23 cellular contexts compared by ENCODE assay signal in the genomic region with DNA sequence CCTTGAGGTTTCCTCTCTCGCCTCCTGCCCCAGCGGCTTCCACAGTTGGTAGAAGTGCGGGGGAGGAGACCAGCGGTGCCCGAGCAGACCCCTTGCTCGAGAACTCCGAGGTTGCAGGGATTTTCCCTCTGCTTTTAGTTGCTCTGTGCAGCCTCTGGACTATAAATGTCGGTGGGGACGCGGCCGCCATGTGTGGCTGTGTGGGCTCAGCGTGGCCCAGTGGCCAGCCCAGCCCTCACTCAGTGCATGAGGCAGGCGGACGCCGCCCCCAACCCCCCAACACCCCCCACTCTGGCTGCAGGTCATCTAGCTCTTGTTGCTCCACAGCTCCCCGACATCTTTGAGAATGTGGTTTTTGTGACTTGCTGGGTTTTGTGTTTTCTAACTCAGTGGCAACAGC. TPM values are rescaled to one million over a fixed set of nuclear protein-coding genes. Genes with fewer than 3 reads are reported as not detected.
DNase-seq lines count a peak whose midpoint lies in the region; ATAC-seq, FAIRE-seq and TF ChIP-seq lines count a peak whose summit lies in the region.
"Had no signal": no experiment of that assay in that cellular context is flagged by ENCODE, and none has a peak within 500 bp of the region (broad histone marks: within the 10 kb centered on the region; RNA-seq: fewer than 3 reads in every experiment).

No MANE protein-coding gene starts in this region.

- CTCF ChIA-PET in HepG2 (lab: Yijun Ruan, JAX; ENCODE audit: low intra/inter-chr PET ratio, low total read pairs), result no interaction called here
- CTCF ChIA-PET in Caco-2 (lab: Charles Lee), result no interaction called here

- H3K27ac Mint-ChIP-seq in stimulated activated naive B cell treated with anti-CD40 and anti-IgM and Interleukin-4, amounts not matched to agents 10 μg/mL and 1 μg/mL and 100 μg/mL, for 72 hours, result peak overlapping the region; percentile 31
- no peak overlapping the region for H3K27ac Mint-ChIP-seq in Caco-2 (ENCODE audit: unreplicated experiment)
- H3K27ac Mint-ChIP-seq: CD4-positive, CD25-positive, alpha-beta regulatory T cell; CD8-positive, alpha-beta T cell; GM23338; HFFc6 had no signal

- BruUV-seq in HepG2 (replicated peaks; lab: Mats Ljungman, UMichigan) (no TSS peak), Caco-2 (replicated peaks; lab: Mats Ljungman, UMichigan) (no TSS peak)

- H3K36me3 ChIP-seq in HepG2 (replicated peaks in 1 of 2; ENCODE audit: control insufficient read depth in 1 of 2, insufficient read depth in 2 of 2, low read length in 2 of 2) (peaks cover 31 to 86% of the 10 kb centered on the region in 2 experiments), right lobe of liver (peaks cover 0 to 42% (median 7%) of the 10 kb centered on the region in 4 donors), Caco-2 (ENCODE audit: control insufficient read depth, insufficient read depth, low read length) (peaks cover 2% of the 10 kb centered on the region)

- no peak for FAIRE-seq in HepG2 (lab: Jason Lieb, UNC)
- FAIRE-seq: A204.1, GM12878, GM19239 had no signal

- no peaks in the 10 kb centered on the region for H3K27me3 ChIP-seq in HepG2 (ENCODE audit: control insufficient read depth in 1 of 2, insufficient read depth in 2 of 2, low read length in 2 of 2)
- H3K27me3 ChIP-seq in right lobe of liver, result no peaks in the 10 kb centered on the region
- no peaks in the 10 kb centered on the region for H3K27me3 ChIP-seq in Caco-2 (replicated peaks; ENCODE audit: control insufficient read depth, insufficient read depth, low read length)
- H3K27me3 ChIP-seq: BE2C had no signal

- POLR2A ChIA-PET in HepG2 (lab: Yijun Ruan, JAX) (interaction anchor here (1.5 to 2.6 kb wide), 2 partner anchors 16 to 17 kb away, joined by 3 to 11 read pairs; a partner anchor contains a TSS), Caco-2 (lab: Charles Lee) (no interaction called here)

- H3K9me3 Mint-ChIP-seq in stimulated activated naive B cell treated with anti-CD40 and anti-IgM and Interleukin-4, amounts not matched to agents 10 μg/mL and 1 μg/mL and 100 μg/mL, for 72 hours, result peaks cover 0 to 3% of the 10 kb centered on the region in 2 donors
- no peaks in the 10 kb centered on the region for H3K9me3 Mint-ChIP-seq in Caco-2 (ENCODE audit: unreplicated experiment)
- H3K9me3 Mint-ChIP-seq: CD8-positive, alpha-beta T cell; HFFc6 had no signal

- H3K4me1 ChIP-seq in HepG2 (ENCODE audit: insufficient read depth, low read length), result no peaks in the 10 kb centered on the region
- no peaks in the 10 kb centered on the region for H3K4me1 ChIP-seq in right lobe of liver
- H3K4me1 ChIP-seq in Caco-2, result no peaks in the 10 kb centered on the region
- H3K4me1 ChIP-seq: BE2C, HAP-1 had no signal

- no peak overlapping the region for H2AFZ ChIP-seq in HepG2 (ENCODE audit: low read length)
- H2AFZ ChIP-seq: GM23338 had no signal

- TF ChIP-seq EP300 in HepG2 (IDR thresholded peaks at IDR 0.05; ENCODE audit: low read depth in 2 of 2, low read length in 2 of 2) (no peak), HepG2 (CRISPR knock-in tag; IDR thresholded peaks at IDR 0.05; ENCODE audit: borderline replicate concordance) (no peak)

- no peaks in the 10 kb centered on the region for H3K79me2 ChIP-seq in HepG2 (ENCODE audit: insufficient read depth, low read length)

- no peak overlapping the region for H3K4me3 Mint-ChIP-seq in stimulated activated naive B cell treated with anti-CD40 and anti-IgM and Interleukin-4, amounts not matched to agents 10 μg/mL and 1 μg/mL and 100 μg/mL, for 72 hours
- H3K4me3 Mint-ChIP-seq in Caco-2 (ENCODE audit: unreplicated experiment), result no peak overlapping the region
- H3K4me3 Mint-ChIP-seq: CD4-positive, CD25-positive, alpha-beta regulatory T cell; CD8-positive, alpha-beta T cell; GM23338; HFFc6 had no signal

- H3K36me3 Mint-ChIP-seq in stimulated activated naive B cell treated with anti-CD40 and anti-IgM and Interleukin-4, amounts not matched to agents 10 μg/mL and 1 μg/mL and 100 μg/mL, for 72 hours, result peaks cover 67 to 79% of the 10 kb centered on the region in 2 donors
- H3K36me3 Mint-ChIP-seq in Caco-2 (ENCODE audit: insufficient read depth, unreplicated experiment), result peaks cover 64% of the 10 kb centered on the region

- H3K27ac ChIP-seq in HepG2 (ENCODE audit: extremely low read length, insufficient read depth, low read length), result no peak overlapping the region
- no peak overlapping the region for H3K27ac ChIP-seq in right lobe of liver
- H3K27ac ChIP-seq: 22Rv1, C4-2B had no signal

- over 99% methylated on average over 16 of the region's 16 CpGs for WGBS in HepG2 (ENCODE audit: low lambda C conversion rate)
- WGBS in right lobe of liver (ENCODE audit: insufficient coverage, low coverage, low lambda C conversion rate, missing lambda C conversion rate), result 98% methylated on average over 8 of the region's 16 CpGs

- TF ChIP-seq RAD21 in HepG2 (CRISPR knock-in tag; IDR thresholded peaks at IDR 0.05), result no peak

- intact Hi-C loops in HepG2 (cut with micrococcal nuclease; ENCODE audit: unreplicated experiment) (no loop called here), right lobe of liver (cut with DNase I) (no loop called here), Caco-2 (cut with micrococcal nuclease; ENCODE audit: unreplicated experiment) (no loop called here)

- H3K4me3 ChIP-seq in HepG2 (replicated peaks in 1 of 3; ENCODE audit: insufficient read depth in 1 of 3, low read depth in 2 of 3, low read length in 3 of 3) (no peak overlapping the region), right lobe of liver (no peak overlapping the region), Caco-2 (ENCODE audit: low read depth, low read length) (no peak overlapping the region)
- H3K4me3 ChIP-seq: GM12878, GM23338, HAP-1 had no signal

- H3K27me3 Mint-ChIP-seq in stimulated activated naive B cell treated with anti-CD40 and anti-IgM and Interleukin-4, amounts not matched to agents 10 μg/mL and 1 μg/mL and 100 μg/mL, for 72 hours, result no peaks in the 10 kb centered on the region
- no peaks in the 10 kb centered on the region for H3K27me3 Mint-ChIP-seq in Caco-2 (ENCODE audit: insufficient read depth, unreplicated experiment)
- H3K27me3 Mint-ChIP-seq: CD4-positive, CD25-positive, alpha-beta regulatory T cell had no signal

- H3K4me1 Mint-ChIP-seq in stimulated activated naive B cell treated with anti-CD40 and anti-IgM and Interleukin-4, amounts not matched to agents 10 μg/mL and 1 μg/mL and 100 μg/mL, for 72 hours, result peaks cover 0 to 8% of the 10 kb centered on the region in 2 donors
- H3K4me1 Mint-ChIP-seq in Caco-2 (ENCODE audit: low read depth, unreplicated experiment), result no peaks in the 10 kb centered on the region
- H3K4me1 Mint-ChIP-seq: GM23338 had no signal

- no peak overlapping the region for H3K4me2 ChIP-seq in HepG2 (ENCODE audit: low read depth, low read length)
- H3K4me2 ChIP-seq: GM23338 had no signal

- no peaks in the 10 kb centered on the region for H4K20me1 ChIP-seq in HepG2 (ENCODE audit: insufficient read depth, low read length)

- TF ChIP-seq CTCF in HepG2 (CRISPR knock-in tag; IDR thresholded peaks at IDR 0.05), result no peak
- TF ChIP-seq CTCF in right lobe of liver (IDR thresholded peaks at IDR 0.05), result no peak
- no peak for TF ChIP-seq CTCF in Caco-2 (IDR thresholded peaks at IDR 0.05; ENCODE audit: insufficient read depth in 1 of 2, low read depth in 1 of 2, low read length in 1 of 2, severe bottlenecking in 1 of 2, unreplicated experiment in 1 of 2)

- H3K9ac ChIP-seq in HepG2 (ENCODE audit: insufficient read depth, low read depth, low read length), result no peak overlapping the region

- no peak for DNase-seq in HepG2 (ENCODE audit: low spot score)
- DNase-seq in right lobe of liver, result no peak
- peak; percentile 37 for DNase-seq in left kidney (ENCODE audit: low read depth, low spot score)
- no peak for DNase-seq in stimulated activated naive B cell treated with anti-CD40 and anti-IgM and Interleukin-4, amounts not matched to agents 10 μg/mL and 1 μg/mL and 100 μg/mL, for 72 hours
- no peak for DNase-seq in Caco-2
- DNase-seq: ACHN; AML-193; BE2C; CD4-positive, CD25-positive, alpha-beta regulatory T cell; CD8-positive, alpha-beta T cell; DMS79; EL; GDM1; HFFc6 had no signal

- ATAC-seq in HepG2 (no peak), right lobe of liver (no peak), GM19328 (IDR thresholded peaks at IDR 0.05; ENCODE audit: unreplicated experiment) (no peak)
- ATAC-seq in stimulated activated naive B cell treated with anti-CD40 and anti-IgM and Interleukin-4, amounts not matched to agents 10 μg/mL and 1 μg/mL and 100 μg/mL, for 72 hours (replicated peaks), result peak in 1 of 2 donors; percentile 41
- ATAC-seq: CD8-positive, alpha-beta T cell; GM12878; GM23338 had no signal

- in situ Hi-C loops in HepG2 (cut with HindIII; ENCODE audit: extremely low pct_ligation_motif_present, low pct_unique_long_range_greater_than_20kb), result no loop called here

- TF ChIP-seq POLR2A in HepG2 (IDR thresholded peaks at IDR 0.05; ENCODE audit: insufficient read depth in 1 of 2, low read depth in 2 of 2, low read length in 2 of 2) (no peak), right lobe of liver (IDR thresholded peaks at IDR 0.05) (no peak)

- H3K9me3 ChIP-seq in HepG2 (ENCODE audit: low read length) (no peaks in the 10 kb centered on the region), right lobe of liver (peaks cover 0 to 3% (median 0%) of the 10 kb centered on the region in 4 donors), Caco-2 (0 out of 2 replicates have a peak, but pooled peaks cover 3% of the 10 kb centered on the region)
- H3K9me3 ChIP-seq: BE2C, HAP-1 had no signal

RNA-seq across cellular contexts. Expression of a gene that starts 15.3 kb away (rescaled TPM):
- total RNA-seq in HepG2 (2016; rRNA removed; fragmentation: Illumina TruSeq; extraction: Trizol) (10.2 and 20.3 TPM in 2 replicates), right lobe of liver (10 to 100 TPM; 18.9 to 38.6 (median 25.9) TPM), Caco-2 (2022) (35.4 and 41.3 TPM in 2 replicates)
- 5.4 and 6.4 TPM in 2 replicates for total RNA-seq in HepG2 (2016; cell fraction: cytosol; rRNA removed; fragmentation: Illumina TruSeq; extraction: Trizol; ENCODE audit: low read depth)
- 9.1 and 22.3 TPM in 2 replicates for total RNA-seq in HepG2 (2016; cell fraction: insoluble cytoplasmic fraction; rRNA removed; fragmentation: Illumina TruSeq; extraction: Trizol)
- total RNA-seq in HepG2 (2016; cell fraction: membrane; rRNA removed; fragmentation: Illumina TruSeq; extraction: Trizol), result 6.5 and 7.3 TPM in 2 replicates
- 18.0 and 21.4 TPM in 2 replicates for total RNA-seq in HepG2 (2016; cell fraction: nucleus; rRNA removed; fragmentation: Illumina TruSeq; extraction: Trizol)
- polyA plus RNA-seq in HepG2 (2011; rRNA removed), result 19.2 and 20.5 TPM in 2 replicates
- polyA plus RNA-seq in HepG2 (2011; cell fraction: cytosol; rRNA removed), result 6.4 and 12.2 TPM in 2 replicates
- 166 and 260 TPM in 2 replicates for polyA plus RNA-seq in HepG2 (2011; cell fraction: nucleus; rRNA removed)
- polyA plus RNA-seq in HepG2 (2012), result 16.1 and 26.4 TPM in 2 replicates
- 1.4 and 1.5 TPM in 2 replicates for polyA plus RNA-seq in HepG2 (2016; cell fraction: cytosol; fragmentation: Illumina TruSeq; extraction: Trizol; ENCODE audit: low read depth)
- polyA plus RNA-seq in HepG2 (2016; cell fraction: insoluble cytoplasmic fraction; fragmentation: Illumina TruSeq; extraction: Trizol; ENCODE audit: low read depth), result 7.6 and 10.2 TPM in 2 replicates
- 3.0 and 3.4 TPM in 2 replicates for polyA plus RNA-seq in HepG2 (2016; cell fraction: membrane; fragmentation: Illumina TruSeq; extraction: Trizol; ENCODE audit: low read depth)
- 52.5 and 55.5 TPM in 2 replicates for polyA plus RNA-seq in HepG2 (2016; cell fraction: nucleus; fragmentation: Illumina TruSeq; extraction: Trizol; ENCODE audit: insufficient read depth, low read depth)
- polyA minus RNA-seq in HepG2 (2011; rRNA and poly(A)+ RNA removed; ENCODE audit: low replicate concordance), result 12.2 and 16.0 TPM in 2 replicates
- 6.7 and 8.6 TPM in 2 replicates for polyA minus RNA-seq in HepG2 (2011; cell fraction: cytosol; rRNA and poly(A)+ RNA removed)
- polyA minus RNA-seq in HepG2 (2011; cell fraction: nucleus; rRNA and poly(A)+ RNA removed), result 21.5 and 26.5 TPM in 2 replicates

RNA-seq across cellular contexts. Expression of a gene that starts 17.3 kb away (rescaled TPM):
- total RNA-seq in HepG2 (2016; rRNA removed; fragmentation: Illumina TruSeq; extraction: Trizol) (56.7 and 61.9 TPM in 2 replicates), right lobe of liver (10 to 100 TPM in 5 of 6 experiments, 1 to 10 TPM in 1; 8.2 to 20.3 (median 13.0) TPM), Caco-2 (2022) (28.6 and 32.2 TPM in 2 replicates)
- 33.4 and 40.8 TPM in 2 replicates for total RNA-seq in HepG2 (2016; cell fraction: cytosol; rRNA removed; fragmentation: Illumina TruSeq; extraction: Trizol; ENCODE audit: low read depth)
- 56.8 and 63.9 TPM in 2 replicates for total RNA-seq in HepG2 (2016; cell fraction: insoluble cytoplasmic fraction; rRNA removed; fragmentation: Illumina TruSeq; extraction: Trizol)
- total RNA-seq in HepG2 (2016; cell fraction: membrane; rRNA removed; fragmentation: Illumina TruSeq; extraction: Trizol), result 47.0 and 50.8 TPM in 2 replicates
- total RNA-seq in HepG2 (2016; cell fraction: nucleus; rRNA removed; fragmentation: Illumina TruSeq; extraction: Trizol), result 51.6 and 62.1 TPM in 2 replicates
- 71.9 and 86.9 TPM in 2 replicates for polyA plus RNA-seq in HepG2 (2011; rRNA removed)
- 79.8 and 81.8 TPM in 2 replicates for polyA plus RNA-seq in HepG2 (2011; cell fraction: cytosol; rRNA removed)
- polyA plus RNA-seq in HepG2 (2011; cell fraction: nucleus; rRNA removed), result 137 and 149 TPM in 2 replicates
- 47.2 and 55.2 TPM in 2 replicates for polyA plus RNA-seq in HepG2 (2012)
- polyA plus RNA-seq in HepG2 (2016; cell fraction: cytosol; fragmentation: Illumina TruSeq; extraction: Trizol; ENCODE audit: low read depth), result 25.6 and 28.6 TPM in 2 replicates
- 56.0 and 56.2 TPM in 2 replicates for polyA plus RNA-seq in HepG2 (2016; cell fraction: insoluble cytoplasmic fraction; fragmentation: Illumina TruSeq; extraction: Trizol; ENCODE audit: low read depth)
- 51.0 and 51.1 TPM in 2 replicates for polyA plus RNA-seq in HepG2 (2016; cell fraction: membrane; fragmentation: Illumina TruSeq; extraction: Trizol; ENCODE audit: low read depth)
- polyA plus RNA-seq in HepG2 (2016; cell fraction: nucleus; fragmentation: Illumina TruSeq; extraction: Trizol; ENCODE audit: insufficient read depth, low read depth), result 128 and 130 TPM in 2 replicates
- polyA minus RNA-seq in HepG2 (2011; rRNA and poly(A)+ RNA removed; ENCODE audit: low replicate concordance), result 31.8 and 64.1 TPM in 2 replicates
- polyA minus RNA-seq in HepG2 (2011; cell fraction: cytosol; rRNA and poly(A)+ RNA removed), result 18.9 and 34.5 TPM in 2 replicates
- polyA minus RNA-seq in HepG2 (2011; cell fraction: nucleus; rRNA and poly(A)+ RNA removed), result 55.4 and 70.4 TPM in 2 replicates

RNA-seq across cellular contexts. Expression of a gene that starts 32.5 kb away (rescaled TPM):
- total RNA-seq in HepG2 (2016; rRNA removed; fragmentation: Illumina TruSeq; extraction: Trizol), result 124 and 134 TPM in 2 replicates
- 63.0 and 77.3 TPM in 2 replicates for total RNA-seq in HepG2 (2016; cell fraction: cytosol; rRNA removed; fragmentation: Illumina TruSeq; extraction: Trizol; ENCODE audit: low read depth)
- 125 and 130 TPM in 2 replicates for total RNA-seq in HepG2 (2016; cell fraction: insoluble cytoplasmic fraction; rRNA removed; fragmentation: Illumina TruSeq; extraction: Trizol)
- 99.9 and 116 TPM in 2 replicates for total RNA-seq in HepG2 (2016; cell fraction: membrane; rRNA removed; fragmentation: Illumina TruSeq; extraction: Trizol)
- total RNA-seq in HepG2 (2016; cell fraction: nucleus; rRNA removed; fragmentation: Illumina TruSeq; extraction: Trizol), result 56.0 and 67.3 TPM in 2 replicates
- 39.5 and 57.5 TPM in 2 replicates for polyA plus RNA-seq in HepG2 (2011; rRNA removed)
- 30.6 and 53.2 TPM in 2 replicates for polyA plus RNA-seq in HepG2 (2011; cell fraction: cytosol; rRNA removed)
- polyA plus RNA-seq in HepG2 (2011; cell fraction: nucleus; rRNA removed), result 36.9 and 39.6 TPM in 2 replicates
- polyA plus RNA-seq in HepG2 (2012), result 29.8 and 41.3 TPM in 2 replicates
- 57.1 and 73.3 TPM in 2 replicates for polyA plus RNA-seq in HepG2 (2016; cell fraction: cytosol; fragmentation: Illumina TruSeq; extraction: Trizol; ENCODE audit: low read depth)
- polyA plus RNA-seq in HepG2 (2016; cell fraction: insoluble cytoplasmic fraction; fragmentation: Illumina TruSeq; extraction: Trizol; ENCODE audit: low read depth), result 98.3 and 102 TPM in 2 replicates
- 74.9 and 82.8 TPM in 2 replicates for polyA plus RNA-seq in HepG2 (2016; cell fraction: membrane; fragmentation: Illumina TruSeq; extraction: Trizol; ENCODE audit: low read depth)
- 101 and 105 TPM in 2 replicates for polyA plus RNA-seq in HepG2 (2016; cell fraction: nucleus; fragmentation: Illumina TruSeq; extraction: Trizol; ENCODE audit: insufficient read depth, low read depth)
- 26.4 and 34.1 TPM in 2 replicates for polyA minus RNA-seq in HepG2 (2011; rRNA and poly(A)+ RNA removed; ENCODE audit: low replicate concordance)
- 11.1 and 15.5 TPM in 2 replicates for polyA minus RNA-seq in HepG2 (2011; cell fraction: cytosol; rRNA and poly(A)+ RNA removed)
- 13.2 and 17.9 TPM in 2 replicates for polyA minus RNA-seq in HepG2 (2011; cell fraction: nucleus; rRNA and poly(A)+ RNA removed)
- total RNA-seq in right lobe of liver, result 10 to 100 TPM in 5 of 6 experiments, 1 to 10 TPM in 1; 9.9 to 21.5 (median 10.4) TPM
- 65.1 and 68.4 TPM in 2 replicates for total RNA-seq in Caco-2 (2022)

RNA-seq across cellular contexts. Expression of a gene that starts 57.5 kb away (rescaled TPM):
- total RNA-seq in HepG2 (2016; rRNA removed; fragmentation: Illumina TruSeq; extraction: Trizol) (0.20 and 0.72 TPM in 2 replicates), right lobe of liver (under 1 TPM in 3 of 6 experiments, not detected in 3; 0.53 to 0.83 (median 0.70) TPM), Caco-2 (2022) (6.0 and 6.8 TPM in 2 replicates)
- 0.30 TPM in 1 of 2 replicates, not detected in the other for total RNA-seq in HepG2 (2016; cell fraction: cytosol; rRNA removed; fragmentation: Illumina TruSeq; extraction: Trizol; ENCODE audit: low read depth)
- total RNA-seq in HepG2 (2016; cell fraction: insoluble cytoplasmic fraction; rRNA removed; fragmentation: Illumina TruSeq; extraction: Trizol), result 0.32 and 0.36 TPM in 2 replicates
- 0.34 and 0.52 TPM in 2 replicates for total RNA-seq in HepG2 (2016; cell fraction: membrane; rRNA removed; fragmentation: Illumina TruSeq; extraction: Trizol)
- total RNA-seq in HepG2 (2016; cell fraction: nucleus; rRNA removed; fragmentation: Illumina TruSeq; extraction: Trizol), result 0.72 and 0.75 TPM in 2 replicates
- 0.17 and 0.30 TPM in 2 replicates for polyA plus RNA-seq in HepG2 (2011; rRNA removed)
- polyA plus RNA-seq in HepG2 (2011; cell fraction: cytosol; rRNA removed), result 0.14 and 0.27 TPM in 2 replicates
- 4.0 and 5.9 TPM in 2 replicates for polyA plus RNA-seq in HepG2 (2011; cell fraction: nucleus; rRNA removed)
- polyA plus RNA-seq in HepG2 (2012), result 0.87 and 1.1 TPM in 2 replicates
- 0.07 TPM in 1 of 2 replicates, not detected in the other for polyA plus RNA-seq in HepG2 (2016; cell fraction: cytosol; fragmentation: Illumina TruSeq; extraction: Trizol; ENCODE audit: low read depth)
- 0.29 and 0.79 TPM in 2 replicates for polyA plus RNA-seq in HepG2 (2016; cell fraction: insoluble cytoplasmic fraction; fragmentation: Illumina TruSeq; extraction: Trizol; ENCODE audit: low read depth)
- polyA plus RNA-seq in HepG2 (2016; cell fraction: membrane; fragmentation: Illumina TruSeq; extraction: Trizol; ENCODE audit: low read depth), result 0.31 and 0.40 TPM in 2 replicates
- 2.5 and 3.4 TPM in 2 replicates for polyA plus RNA-seq in HepG2 (2016; cell fraction: nucleus; fragmentation: Illumina TruSeq; extraction: Trizol; ENCODE audit: insufficient read depth, low read depth)
- polyA minus RNA-seq in HepG2 (2011; rRNA and poly(A)+ RNA removed; ENCODE audit: low replicate concordance), result 2.6 TPM in 1 of 2 replicates, not detected in the other
- 1.1 and 1.4 TPM in 2 replicates for polyA minus RNA-seq in HepG2 (2011; cell fraction: cytosol; rRNA and poly(A)+ RNA removed)
- 1.9 and 2.1 TPM in 2 replicates for polyA minus RNA-seq in HepG2 (2011; cell fraction: nucleus; rRNA and poly(A)+ RNA removed)
- total RNA-seq: H4 had no signal
- polyA plus RNA-seq: CD4-positive, CD25-positive, alpha-beta regulatory T cell had no signal
